In the genomic region with DNA sequence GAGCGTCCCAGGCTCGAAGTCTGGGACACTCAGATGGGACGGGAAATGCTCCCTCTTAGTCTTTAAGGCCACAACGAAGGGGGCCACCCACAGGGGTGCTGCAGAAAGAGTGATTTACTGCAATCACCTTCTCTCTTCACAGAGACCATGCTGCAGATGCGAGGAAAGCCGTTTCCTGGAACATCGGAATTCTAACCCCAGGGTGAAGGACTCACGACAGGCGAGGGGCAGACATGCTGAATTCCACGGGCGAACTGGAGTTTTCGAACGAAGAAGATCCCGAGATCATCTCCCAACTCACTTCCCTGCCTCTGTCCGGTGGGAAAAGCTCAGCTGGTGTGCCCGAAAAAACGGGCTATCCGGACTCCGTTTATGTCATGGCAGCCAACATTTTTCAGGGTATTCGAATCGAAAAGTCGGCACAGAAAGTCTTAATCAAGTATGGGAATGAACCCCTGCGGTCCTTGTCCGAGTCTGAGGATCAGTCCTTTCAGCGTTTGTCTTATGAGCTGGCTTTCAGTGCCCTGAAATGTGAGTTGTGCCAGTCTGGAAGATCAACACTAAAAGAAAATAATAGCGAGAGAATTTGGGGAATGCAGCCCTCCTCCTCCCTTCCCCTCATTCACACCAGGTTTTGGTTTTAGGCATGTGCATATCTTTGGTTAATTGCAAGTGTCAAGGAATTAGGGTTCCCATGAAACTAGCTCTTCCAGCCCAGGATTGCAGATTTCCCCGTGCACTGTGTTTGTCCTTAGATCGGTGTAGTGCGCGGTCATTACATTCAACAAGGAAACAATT, we compare ENCODE assay signal across 8 cellular contexts. TPM values are rescaled to one million over a fixed set of nuclear protein-coding genes. Genes with fewer than 3 reads are reported as not detected.
DNase-seq lines count a peak whose midpoint lies in the region; ATAC-seq, FAIRE-seq and TF ChIP-seq lines count a peak whose summit lies in the region.

No MANE protein-coding gene starts in this region.

- WGBS in IMR-90 (ENCODE audit: extremely low coverage in 2 of 2, insufficient read length in 1 of 2), 2 experiments, result 29% methylated on average over 8 of the region's 30 CpGs; no CpG with 5 or more reads in 1 of the 2 experiments
- 2% methylated on average over 30 of the region's 30 CpGs; no CpG with 5 or more reads in 1 of the 2 experiments for WGBS in H1 (ENCODE audit: extremely low coverage in 1 of 2, insufficient coverage in 1 of 2, insufficient read length in 1 of 2, insufficient replicate concordance in 2 of 2, low coverage in 1 of 2, low lambda C conversion rate in 2 of 2, missing lambda C conversion rate in 1 of 2), 2 experiments

- H3K4me3 Mint-ChIP-seq in CD4-positive, alpha-beta memory T cell, result peak overlapping the region; percentile 61 to 81 (median 74)
- H3K4me3 Mint-ChIP-seq in natural killer cell treated with Interleukin-12 subunit alpha and Interleukin-12 subunit beta and Interleukin-15 and Interleukin-18, amount 100 ng/mL, for 72 hours, result peak overlapping the region; percentile 32

- peaks cover 10% of the 10 kb centered on the region for H3K23me2 ChIP-seq in H1 (ENCODE audit: low read depth, low read length)

- TF ChIP-seq RAD21 in IMR-90 (IDR thresholded peaks at IDR 0.05; ENCODE audit: low read length) (no peak), H1 (IDR thresholded peaks at IDR 0.05 in 1 of 2, conservative IDR thresholded peaks at IDR 0.05 in 1 of 2; ENCODE audit: low read depth in 2 of 2, low read length in 2 of 2) (no peak)

- no peak overlapping the region for H3K27ac ChIP-seq in CD4-positive, alpha-beta memory T cell (ENCODE audit: low read depth, low read length)
- H3K27ac ChIP-seq in IMR-90 (ENCODE audit: insufficient read depth, low read length) (no peak overlapping the region), H1 (ENCODE audit: low read depth, low read length) (peak overlapping the region; percentile 78)

- POLR2A ChIA-PET in CD4-positive, alpha-beta memory T cell (lab: Charles Lee; ENCODE audit: partially characterized antibody), result interaction anchor here (0.6 kb wide), 1 partner anchor 68 kb away, joined by 3 read pairs; no protein-coding TSS in a partner anchor
- POLR2A ChIA-PET in IMR-90 (lab: Charles Lee; ENCODE audit: unreplicated experiment) (interaction anchor here (0.6 kb wide), 1 partner anchor 18 kb away, joined by 6 read pairs; no protein-coding TSS in a partner anchor), H1 (lab: Charles Lee; ENCODE audit: partially characterized antibody) (interaction anchor here (0.5 to 2.1 kb wide), 20 partner anchors 9 to 695 kb away, joined by 3 to 10 read pairs (median 4); a partner anchor contains a TSS)

- TF ChIP-seq EP300 in H1 (IDR thresholded peaks at IDR 0.05; ENCODE audit: borderline replicate concordance in 1 of 2, low read depth in 2 of 2, low read length in 2 of 2), result no peak

- peak; percentile 14 for ATAC-seq in IMR-90 (ENCODE audit: low read depth)
- ATAC-seq in natural killer cell treated with Interleukin-12 subunit alpha and Interleukin-12 subunit beta and Interleukin-15 and Interleukin-18, amount 100 ng/mL, for 72 hours, result no peak
- ATAC-seq in HG03520 (IDR thresholded peaks at IDR 0.05; ENCODE audit: unreplicated experiment), result no peak
- no peak for ATAC-seq in GM18873 (IDR thresholded peaks at IDR 0.05; ENCODE audit: low FRiP score, unreplicated experiment)
- ATAC-seq in GM18511 (IDR thresholded peaks at IDR 0.05; ENCODE audit: unreplicated experiment), result no peak

- H3K27me3 Mint-ChIP-seq in CD4-positive, alpha-beta memory T cell, result peaks cover 34 to 41% of the 10 kb centered on the region in 2 donors
- H3K27me3 Mint-ChIP-seq in natural killer cell treated with Interleukin-12 subunit alpha and Interleukin-12 subunit beta and Interleukin-15 and Interleukin-18, amount 100 ng/mL, for 72 hours, result peaks cover 25 to 40% of the 10 kb centered on the region in 2 donors

- no peak overlapping the region for H3K56ac ChIP-seq in IMR-90 (ENCODE audit: extremely low read depth, insufficient read depth, low read length)
- H3K56ac ChIP-seq in H1 (replicated peaks; ENCODE audit: insufficient read length, low read depth, low read length), result peak overlapping the region; percentile 75

- H2AK5ac ChIP-seq in IMR-90 (ENCODE audit: low read depth, low read length) (no peak overlapping the region), H1 (ENCODE audit: low read depth, low read length) (no peak overlapping the region; the same call in 1 of the 2 replicates)

- peaks cover 4 to 12% (median 8%) of the 10 kb centered on the region in 4 donors for H3K4me1 Mint-ChIP-seq in CD4-positive, alpha-beta memory T cell
- peaks cover 2 to 5% of the 10 kb centered on the region in 2 donors for H3K4me1 Mint-ChIP-seq in natural killer cell treated with Interleukin-12 subunit alpha and Interleukin-12 subunit beta and Interleukin-15 and Interleukin-18, amount 100 ng/mL, for 72 hours (ENCODE audit: low read depth in 2 of 2)

- H3K79me1 ChIP-seq in IMR-90 (ENCODE audit: low read depth in 1 of 2, low read length in 2 of 2), result no peaks in the 10 kb centered on the region
- no peaks in the 10 kb centered on the region; the same call in 1 of the 2 replicates for H3K79me1 ChIP-seq in H1 (ENCODE audit: low read depth, low read length)

- H2BK20ac ChIP-seq in IMR-90 (ENCODE audit: low read depth, low read length) (no peak overlapping the region), H1 (ENCODE audit: low read length) (no peak overlapping the region)

- H3K9me1 ChIP-seq in IMR-90 (ENCODE audit: insufficient read depth, low read length), result no peaks in the 10 kb centered on the region

- H3K14ac ChIP-seq in IMR-90 (replicated peaks; ENCODE audit: low read depth, low read length) (no peak overlapping the region), H1 (ENCODE audit: insufficient read length) (no peak overlapping the region)

- dilution Hi-C loops in IMR-90 (cut with HindIII; ENCODE audit: low sequenced_read_pairs, unreplicated experiment), result no loop called here

- no peak overlapping the region for H3K18ac ChIP-seq in IMR-90 (ENCODE audit: low read depth, low read length)
- peak overlapping the region; percentile 4 for H3K18ac ChIP-seq in H1 (ENCODE audit: extremely low read depth, low read length)

- H4K8ac ChIP-seq in IMR-90 (ENCODE audit: low read depth in 2 of 2, low read length in 2 of 2) (no peak overlapping the region), H1 (ENCODE audit: extremely low read depth, insufficient read depth, low read length) (peak overlapping the region; percentile 96; the same call in 1 of the 2 replicates)

- H3K27me3 ChIP-seq in CD4-positive, alpha-beta memory T cell (ENCODE audit: insufficient read depth, low read length), result peaks cover 14% of the 10 kb centered on the region
- H3K27me3 ChIP-seq in IMR-90 (ENCODE audit: control insufficient read depth, insufficient read depth, low read length), result peaks cover 26% of the 10 kb centered on the region
- no peaks in the 10 kb centered on the region for H3K27me3 ChIP-seq in H1 (replicated peaks in 1 of 4; ENCODE audit: control insufficient read depth in 3 of 4, extremely low read depth in 1 of 4, insufficient read depth in 3 of 4, low read length in 3 of 4)

- no TSS peak for BruUV-seq in IMR-90 (replicated peaks; lab: Mats Ljungman, UMichigan)

- peak overlapping the region in 1 of 7 donors; percentile 11 for H3K27ac Mint-ChIP-seq in CD4-positive, alpha-beta memory T cell
- no peak overlapping the region for H3K27ac Mint-ChIP-seq in natural killer cell treated with Interleukin-12 subunit alpha and Interleukin-12 subunit beta and Interleukin-15 and Interleukin-18, amount 100 ng/mL, for 72 hours

- no peak overlapping the region for H2BK15ac ChIP-seq in IMR-90 (ENCODE audit: low read depth, low read length)
- H2BK15ac ChIP-seq in H1 (ENCODE audit: low read length), result no peak overlapping the region

- H2BK120ac ChIP-seq in IMR-90 (ENCODE audit: low read depth, low read length) (no peak overlapping the region), H1 (replicated peaks; ENCODE audit: low read depth, low read length) (peak overlapping the region; percentile 13)

- no peak for TF ChIP-seq CTCF in IMR-90 (conservative IDR thresholded peaks at IDR 0.05; ENCODE audit: low read depth, low read length)
- TF ChIP-seq CTCF in H1 (IDR thresholded peaks at IDR 0.05; ENCODE audit: control extremely low read depth in 1 of 3, insufficient read depth in 1 of 3, low read depth in 1 of 3, low read length in 3 of 3), result no peak

- H3K79me2 ChIP-seq in H1 (ENCODE audit: control insufficient read depth in 1 of 2, insufficient read depth in 2 of 2, low read length in 2 of 2), result peaks cover 0 to 12% of the 10 kb centered on the region in 2 experiments; a peak in 2 of 4 replicates

- H2AK9ac ChIP-seq in IMR-90 (replicated peaks; ENCODE audit: low read depth, low read length, poor library complexity), result peak overlapping the region; percentile 39

- H3K9me3 Mint-ChIP-seq in CD4-positive, alpha-beta memory T cell, result peaks cover 0 to 6% (median 1%) of the 10 kb centered on the region in 8 donors
- H3K9me3 Mint-ChIP-seq in natural killer cell treated with Interleukin-12 subunit alpha and Interleukin-12 subunit beta and Interleukin-15 and Interleukin-18, amount 100 ng/mL, for 72 hours, result no peaks in the 10 kb centered on the region

- no peaks in the 10 kb centered on the region for H3K36me3 ChIP-seq in CD4-positive, alpha-beta memory T cell (ENCODE audit: insufficient read depth, low read length)
- H3K36me3 ChIP-seq in IMR-90 (ENCODE audit: control insufficient read depth, insufficient read depth, low read length) (no peaks in the 10 kb centered on the region), H1 (ENCODE audit: control insufficient read depth in 2 of 4, insufficient read depth in 4 of 4, low read length in 3 of 4) (peaks cover 0 to 23% (median 6%) of the 10 kb centered on the region in 4 experiments; a peak in 2 of 8 replicates)

- peak; percentile 97 for FAIRE-seq in H1 (lab: Jason Lieb, UNC)

- H4K20me1 ChIP-seq in IMR-90 (ENCODE audit: insufficient read depth, low read length), result no peaks in the 10 kb centered on the region
- no peaks in the 10 kb centered on the region for H4K20me1 ChIP-seq in H1 (replicated peaks in 1 of 2; ENCODE audit: control insufficient read depth in 1 of 2, insufficient read depth in 2 of 2, low read length in 2 of 2)

- H4K5ac ChIP-seq in IMR-90 (ENCODE audit: low read depth, low read length) (no peak overlapping the region), H1 (ENCODE audit: insufficient read length, low read depth, low read length) (peak overlapping the region; percentile 58)

- no peak for DNase-seq in CD4-positive, alpha-beta memory T cell
- DNase-seq in IMR-90 (no peak), H1 (ENCODE audit: low read depth in 1 of 2, low spot score in 2 of 2) (peak; percentile 15 to 74), DMS153 (lab: John Stamatoyannopoulos, UW) (no peak)
- DNase-seq in natural killer cell treated with Interleukin-12 subunit alpha and Interleukin-12 subunit beta and Interleukin-15 and Interleukin-18, amount 100 ng/mL, for 72 hours (ENCODE audit: low spot score), result no peak

- in situ Hi-C loops in IMR-90 (cut with MboI; ENCODE audit: low sequenced_read_pairs), result no loop called here

- peak overlapping the region; percentile 87 for H2AFZ ChIP-seq in IMR-90 (replicated peaks; ENCODE audit: low read length, poor library complexity)
- peak overlapping the region; percentile 9 for H2AFZ ChIP-seq in H1 (ENCODE audit: low read length)

- H2BK5ac ChIP-seq in IMR-90 (ENCODE audit: low read depth, low read length, poor library complexity, severe bottlenecking), result no peak overlapping the region
- H2BK5ac ChIP-seq in H1 (ENCODE audit: low read depth, low read length), result peak overlapping the region; percentile 96

- H3K9me3 ChIP-seq in CD4-positive, alpha-beta memory T cell (ENCODE audit: control insufficient read depth in 1 of 2, low read length in 2 of 2), result no peaks in the 10 kb centered on the region
- H3K9me3 ChIP-seq in IMR-90 (ENCODE audit: control insufficient read depth, insufficient read depth, low read length), result 0 out of 2 replicates have a peak, but pooled peaks cover 2% of the 10 kb centered on the region
- H3K9me3 ChIP-seq in H1 (ENCODE audit: insufficient read depth in 2 of 2, low read depth in 1 of 2, low read length in 1 of 2), result peaks cover 0 to 3% of the 10 kb centered on the region in 2 experiments; a peak in 2 of 4 replicates

- peaks cover 5% of the 10 kb centered on the region for H3K4me1 ChIP-seq in CD4-positive, alpha-beta memory T cell (ENCODE audit: insufficient read depth, low read length)
- no peaks in the 10 kb centered on the region for H3K4me1 ChIP-seq in IMR-90 (ENCODE audit: control insufficient read depth, insufficient read depth, low read length)
- peaks cover 0 to 4% (median 0%) of the 10 kb centered on the region in 4 experiments; a peak in 2 of 7 replicates for H3K4me1 ChIP-seq in H1 (replicated peaks in 1 of 4; ENCODE audit: control insufficient read depth in 3 of 4, insufficient read depth in 4 of 4, low read length in 3 of 4)

- no peaks in the 10 kb centered on the region for H3K36me3 Mint-ChIP-seq in CD4-positive, alpha-beta memory T cell
- no peaks in the 10 kb centered on the region for H3K36me3 Mint-ChIP-seq in natural killer cell treated with Interleukin-12 subunit alpha and Interleukin-12 subunit beta and Interleukin-15 and Interleukin-18, amount 100 ng/mL, for 72 hours

- H3K9ac ChIP-seq in IMR-90 (ENCODE audit: low read depth, low read length) (no peak overlapping the region), H1 (replicated peaks in 1 of 4; ENCODE audit: extremely low read depth in 1 of 4, low read depth in 3 of 4, low read length in 3 of 4) (peak overlapping the region; percentile 62 to 93 (median 88))

- H3K4me2 ChIP-seq in IMR-90 (ENCODE audit: low read depth, low read length) (peak overlapping the region; percentile 6), H1 (ENCODE audit: insufficient read depth in 1 of 2, low read depth in 2 of 2, low read length in 2 of 2) (peak overlapping the region; percentile 88 to 90)

- H3K4ac ChIP-seq in IMR-90 (ENCODE audit: low read depth, low read length) (no peak overlapping the region), H1 (replicated peaks; ENCODE audit: insufficient read length, low read depth, low read length) (peak overlapping the region; percentile 75)

- TF ChIP-seq POLR2A in IMR-90 (IDR thresholded peaks at IDR 0.05; ENCODE audit: low read depth, low read length), result no peak
- TF ChIP-seq POLR2A in H1 (IDR thresholded peaks at IDR 0.05; ENCODE audit: control extremely low read depth in 1 of 2, low read depth in 2 of 2, low read length in 2 of 2), result peak; percentile 29 to 57; a peak in 2 of 3 replicates

- intact Hi-C loops in CD4-positive, alpha-beta memory T cell (cut with micrococcal nuclease), result no loop called here
- intact Hi-C loops in IMR-90 (cut with micrococcal nuclease), result no loop called here

- H2BK12ac ChIP-seq in H1 (ENCODE audit: low read depth, low read length), result peak overlapping the region; percentile 95

- H4K91ac ChIP-seq in IMR-90 (ENCODE audit: insufficient read depth, low read depth, low read length), result no peak overlapping the region
- peak overlapping the region; percentile 52 for H4K91ac ChIP-seq in H1 (replicated peaks; ENCODE audit: insufficient read length, low read length)

- CTCF ChIA-PET in CD4-positive, alpha-beta memory T cell (lab: Charles Lee; ENCODE audit: partially characterized antibody), result no interaction called here
- CTCF ChIA-PET in IMR-90 (lab: Yijun Ruan, JAX) (interaction anchor here (0.6 kb wide), 1 partner anchor 920 kb away, joined by 3 read pairs; no protein-coding TSS in a partner anchor), H1 (lab: Charles Lee; ENCODE audit: partially characterized antibody) (interaction anchor here (0.8 to 1.4 kb wide), 3 partner anchors 15 to 464 kb away, joined by 3 to 6 read pairs (median 3); a partner anchor contains a TSS)

- peak overlapping the region; percentile 68 for H3K23ac ChIP-seq in IMR-90 (ENCODE audit: low read depth, low read length)
- no peak overlapping the region for H3K23ac ChIP-seq in H1 (ENCODE audit: insufficient read length)

- peak overlapping the region in 1 of 2 donors; percentile 35 for H3K4me3 ChIP-seq in CD4-positive, alpha-beta memory T cell (ENCODE audit: low read length in 2 of 2)
- H3K4me3 ChIP-seq in IMR-90 (ENCODE audit: insufficient read depth, low read depth, low read length), result peak overlapping the region; percentile 3; the same call in 1 of the 2 replicates
- H3K4me3 ChIP-seq in H1 (ENCODE audit: extremely low read depth in 1 of 4, insufficient read depth in 2 of 4, low read depth in 3 of 4, low read length in 4 of 4), result peak overlapping the region; percentile 70 to 95 (median 90)

RNA-seq across cellular contexts. Expression of a gene that starts 0.9 kb away (rescaled TPM):
- total RNA-seq in CD4-positive, alpha-beta memory T cell, result not detected
- polyA plus RNA-seq in CD4-positive, alpha-beta memory T cell, result not detected
- total RNA-seq in IMR-90 (2012; rRNA removed), result not detected in 2 replicates
- polyA plus RNA-seq in IMR-90 (2012; rRNA removed), result not detected in 2 replicates
- not detected in 2 replicates for polyA plus RNA-seq in IMR-90 (2012; cell fraction: cytosol; rRNA removed)
- not detected in 2 replicates for polyA plus RNA-seq in IMR-90 (2012; cell fraction: nucleus; rRNA removed; ENCODE audit: low replicate concordance)
- total RNA-seq in H1 (2021; fragmentation: NEBNext Ultra II Directional; extraction: Animal tissue kit (Norgen Biotek cat#: 25700)), result 24.4 and 26.3 TPM in 2 replicates
- polyA plus RNA-seq in H1 (2011; rRNA removed), result 8.8 and 9.6 TPM in 2 replicates
- 14.1 TPM for polyA plus RNA-seq in H1 (2011; cell fraction: cytosol; rRNA removed)
- polyA plus RNA-seq in H1 (2011; cell fraction: nucleus; rRNA removed), result 13.6 TPM
- 11.0 to 17.0 TPM (median 13.0 TPM) in 4 replicates for polyA plus RNA-seq in H1 (2012, experiment 1 of 2)
- 6.5 TPM for polyA plus RNA-seq in H1 (2012, experiment 2 of 2)
- 14.6 TPM for polyA plus RNA-seq in H1 (2013, experiment 1 of 2)
- polyA plus RNA-seq in H1 (2013, experiment 2 of 2), result 13.1 TPM
- polyA minus RNA-seq in H1 (2011; rRNA and poly(A)+ RNA removed), result 14.6 and 15.0 TPM in 2 replicates
- 18.8 TPM for polyA minus RNA-seq in H1 (2011; cell fraction: cytosol; rRNA and poly(A)+ RNA removed)
- 28.4 TPM for polyA minus RNA-seq in H1 (2011; cell fraction: nucleus; rRNA and poly(A)+ RNA removed)
- under 1 TPM in 1 of 2 donors, not detected in 1; 0.12 TPM for total RNA-seq in natural killer cell treated with Interleukin-12 subunit alpha and Interleukin-12 subunit beta and Interleukin-15 and Interleukin-18, amount 100 ng/mL, for 72 hours

Comparison
In these comparisons a context has a peak if more than half of its experiments do, and no peak if none do; other contexts are left out.
1. DNase-seq: peak in H1 (2 of 2); none in CD4-positive, alpha-beta memory T cell (0 of 5), IMR-90 (single experiment), natural killer cell treated with Interleukin-12 subunit alpha and Interleukin-12 subunit beta and Interleukin-15 and Interleukin-18, amount 100 ng/mL, for 72 hours (single experiment) and DMS153 (single experiment).
2. RNA of a gene that starts 0.9 kb away (total RNA-seq): 24.4 to 26.3 TPM in H1; 0.12 TPM in natural killer cell treated with Interleukin-12 subunit alpha and Interleukin-12 subunit beta and Interleukin-15 and Interleukin-18, amount 100 ng/mL, for 72 hours, not detected in CD4-positive, alpha-beta memory T cell and not detected in IMR-90; every median in the first group is over 10 times any median in the second.